Comparison of ENCODE assay signal across 1 cellular context in the genomic region with DNA sequence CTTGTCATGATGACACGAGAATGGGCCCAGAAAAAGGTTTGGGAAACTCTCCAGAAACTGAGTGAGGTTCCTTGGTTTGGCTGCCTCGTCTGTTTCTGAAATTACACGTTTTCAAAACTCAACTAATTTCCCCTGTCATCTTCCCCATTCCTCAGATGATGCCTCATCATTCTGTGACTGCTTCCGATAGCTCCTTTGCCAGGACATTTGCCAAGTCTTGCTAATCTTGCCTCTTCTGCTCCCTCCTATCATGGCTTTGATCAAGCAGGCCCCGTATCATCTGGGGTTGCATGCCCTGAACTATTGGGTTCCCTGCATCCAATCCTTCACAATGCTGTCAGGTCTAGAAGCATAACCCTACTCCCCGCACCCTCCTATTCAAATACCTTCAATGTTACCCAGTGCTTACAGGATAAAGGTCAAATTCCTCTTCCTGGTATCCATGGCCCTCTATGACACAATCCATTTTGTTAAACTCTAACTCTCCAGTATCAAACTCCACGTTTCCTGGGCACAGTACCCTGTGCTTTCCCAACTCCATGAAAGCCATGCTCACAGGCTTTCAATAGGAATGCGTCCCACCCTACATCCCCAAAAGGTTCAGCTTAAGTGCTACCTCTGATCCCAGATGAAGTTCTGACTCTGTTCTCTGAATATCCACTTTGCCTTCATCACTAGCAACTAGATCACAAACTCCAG.
A peak's percentile ranks its signal among the peaks of the same experiment; 100 is the strongest.
TF ChIP-seq lines count a peak whose summit lies in the region.

No MANE protein-coding gene starts in this region.

TF ChIP-seq in HepG2, 621 proteins besides CTCF, POLR2A, EP300 and RAD21 (continued from another document):
- TF ChIP-seq RNF2 (conservative IDR thresholded peaks at IDR 0.05; ENCODE audit: low read depth): 0 out of 2 replicates have a peak, but pooled peaks have one; percentile 29
